9 cellular contexts compared by ENCODE assay signal in the genomic region with DNA sequence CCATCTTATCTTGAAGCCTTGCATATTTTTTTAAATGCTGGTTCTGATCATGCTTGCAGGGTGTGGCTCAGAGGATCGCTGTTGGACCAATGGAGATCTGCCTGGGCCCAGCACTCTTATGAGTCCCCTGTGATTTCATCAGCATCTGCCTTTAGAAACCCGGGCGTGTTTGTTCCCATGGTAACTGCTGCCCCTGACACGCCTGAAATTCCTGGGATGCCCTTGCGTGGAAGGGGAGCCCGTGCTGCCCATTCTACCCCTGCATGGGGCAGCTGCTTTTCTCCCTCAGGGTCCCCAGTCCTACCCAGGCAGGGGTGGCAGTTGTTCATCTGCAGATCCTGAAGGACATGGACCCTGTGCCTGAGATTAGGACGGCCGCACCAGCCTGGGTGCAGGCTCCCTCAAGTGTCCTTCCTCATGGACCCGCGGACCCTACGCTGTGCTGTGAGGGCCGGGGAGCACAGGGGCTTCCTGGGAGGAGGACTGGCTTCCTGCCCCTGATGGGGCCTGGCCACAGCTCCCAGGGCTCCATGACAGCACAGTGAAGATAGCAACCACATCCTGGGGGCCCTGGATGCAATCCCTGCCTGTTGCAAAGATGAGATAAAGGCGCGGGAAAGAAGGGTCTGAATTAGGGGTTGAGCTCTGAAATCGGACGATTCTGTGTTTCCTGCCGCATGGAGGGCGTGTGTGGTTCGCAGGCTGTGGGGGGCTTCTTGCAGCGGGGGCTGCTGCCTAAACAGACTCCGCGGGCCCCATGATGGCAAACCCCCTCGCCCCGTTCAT.
DNase-seq lines count a peak whose midpoint lies in the region; ATAC-seq and TF ChIP-seq lines count a peak whose summit lies in the region.
"Had no signal": no experiment of that assay in that cellular context is flagged by ENCODE, and none has a peak within 500 bp of the region (broad histone marks: within the 10 kb centered on the region; RNA-seq: fewer than 3 reads in every experiment).

No MANE protein-coding gene starts in this region.

- no peaks in the 10 kb centered on the region for H3K36me3 ChIP-seq in rectal smooth muscle tissue (ENCODE audit: control insufficient read depth, insufficient read depth, low read length)

- H3K27me3 ChIP-seq in rectal smooth muscle tissue (ENCODE audit: control insufficient read depth, insufficient read depth, low read length): no peaks in the 10 kb centered on the region

- H3K4me3 Mint-ChIP-seq in activated CD8-positive, alpha-beta memory T cell treated with anti-CD3 and anti-CD28 coated beads, Interleukin-2, amount 10 ng/mL, durations not matched to agents 7 days and 5 days: peak overlapping the region; percentile 75

- peak overlapping the region; percentile 63; the same call in 1 of the 2 replicates for H3K27ac ChIP-seq in VCaP
- H3K27ac ChIP-seq in rectal smooth muscle tissue (ENCODE audit: low read depth, low read length): no peak overlapping the region
- H3K27ac ChIP-seq: C4-2B had no signal

- CTCF ChIA-PET in activated CD8-positive, alpha-beta memory T cell treated with anti-CD3 and anti-CD28 coated beads, Interleukin-2, amount 10 ng/mL, durations not matched to agents 7 days and 5 days (lab: Charles Lee): interaction anchor here (0.6 kb wide), 1 partner anchor 23 kb away, joined by 3 read pairs; no protein-coding TSS in a partner anchor

- no peaks in the 10 kb centered on the region for H3K4me1 ChIP-seq in rectal smooth muscle tissue (ENCODE audit: control insufficient read depth, insufficient read depth, low read length)

- H3K4me3 ChIP-seq in fibroblast of villous mesenchyme (ENCODE audit: low read depth, low read length) (peak overlapping the region; percentile 27), rectal smooth muscle tissue (ENCODE audit: low read length) (peak overlapping the region; percentile 68)

- no peaks in the 10 kb centered on the region for H3K36me3 Mint-ChIP-seq in activated CD8-positive, alpha-beta memory T cell treated with anti-CD3 and anti-CD28 coated beads, Interleukin-2, amount 10 ng/mL, durations not matched to agents 7 days and 5 days

- H3K9ac ChIP-seq in rectal smooth muscle tissue (ENCODE audit: low read length): no peak overlapping the region

- H3K27me3 Mint-ChIP-seq in activated CD8-positive, alpha-beta memory T cell treated with anti-CD3 and anti-CD28 coated beads, Interleukin-2, amount 10 ng/mL, durations not matched to agents 7 days and 5 days: no peaks in the 10 kb centered on the region

- H3K27ac Mint-ChIP-seq in activated CD8-positive, alpha-beta memory T cell treated with anti-CD3 and anti-CD28 coated beads, Interleukin-2, amount 10 ng/mL, durations not matched to agents 7 days and 5 days: peak overlapping the region; percentile 56

- ATAC-seq in activated CD8-positive, alpha-beta memory T cell treated with anti-CD3 and anti-CD28 coated beads, Interleukin-2, amount 10 ng/mL, durations not matched to agents 7 days and 5 days: peak; percentile 37
- no peak for ATAC-seq in HG02840 (IDR thresholded peaks at IDR 0.05; ENCODE audit: low FRiP score, unreplicated experiment)
- no peak for ATAC-seq in GM21786 (IDR thresholded peaks at IDR 0.05; ENCODE audit: unreplicated experiment)
- ATAC-seq in GM21367 (IDR thresholded peaks at IDR 0.05; ENCODE audit: unreplicated experiment): no peak

- peaks cover 25% of the 10 kb centered on the region for H3K4me1 Mint-ChIP-seq in activated CD8-positive, alpha-beta memory T cell treated with anti-CD3 and anti-CD28 coated beads, Interleukin-2, amount 10 ng/mL, durations not matched to agents 7 days and 5 days

- TF ChIP-seq CTCF in VCaP (conservative IDR thresholded peaks at IDR 0.05) (no peak), fibroblast of villous mesenchyme (IDR thresholded peaks at IDR 0.05; ENCODE audit: insufficient read depth, low read depth, low read length) (no peak)

- peak; percentile 53 for DNase-seq in activated CD8-positive, alpha-beta memory T cell treated with anti-CD3 and anti-CD28 coated beads, Interleukin-2, amount 10 ng/mL, durations not matched to agents 7 days and 5 days
- DNase-seq in activated CD8-positive, alpha-beta memory T cell treated with anti-CD3 and anti-CD28 coated beads, Interleukin-2, amount 50 U/mL, for 4 hours: no peak
- peak; percentile 91 for DNase-seq in fibroblast of villous mesenchyme (ENCODE audit: low read depth)

- H3K9me3 Mint-ChIP-seq in activated CD8-positive, alpha-beta memory T cell treated with anti-CD3 and anti-CD28 coated beads, Interleukin-2, amount 10 ng/mL, durations not matched to agents 7 days and 5 days (ENCODE audit: low read depth): no peaks in the 10 kb centered on the region
